ENCODE assay signal across 11 cellular contexts in genomic region chr6:137864812-137865508, GRCh38. TPM values are rescaled to one million over a fixed set of nuclear protein-coding genes. Genes with fewer than 3 reads are reported as not detected.
DNase-seq lines count a peak whose midpoint lies in the region; ATAC-seq lines count a peak whose summit lies in the region.
"Had no signal": no experiment of that assay in that cellular context is flagged by ENCODE, and none has a peak within 500 bp of the region (broad histone marks: within the 10 kb centered on the region; RNA-seq: fewer than 3 reads in every experiment).

No MANE protein-coding gene starts in this region.

- peak overlapping the region; percentile 92 to 93 for H3K4me3 Mint-ChIP-seq in activated T-cell treated with anti-CD3 and anti-CD28 coated beads, Interleukin-2, amount 50 U/mL, for 72 hours
- H3K4me3 Mint-ChIP-seq in activated T-helper 1 cell treated with anti-CD3 and anti-CD28 coated beads, Interleukin-12 subunit alpha, Interleukin-12 subunit beta, Interleukin-2, Interleukin-4 antibody, amounts not matched to agents 30 ng/mL and 10 ng/mL and 1 ng/mL, durations not matched to agents 14 hours and 24 hours and 36 hours: peak overlapping the region; percentile 13
- no peak overlapping the region for H3K4me3 Mint-ChIP-seq in stimulated activated naive CD8-positive, alpha-beta T cell treated with anti-CD3 and anti-CD28 coated beads, Interleukin-15, Interleukin-2, amounts not matched to agents 100 ng/mL and 50 ng/mL, for 24 hours

- no peak overlapping the region for H3K27ac Mint-ChIP-seq in activated T-cell treated with anti-CD3 and anti-CD28 coated beads, Interleukin-2, amount 50 U/mL, for 72 hours
- no peak overlapping the region for H3K27ac Mint-ChIP-seq in activated T-helper 1 cell treated with anti-CD3 and anti-CD28 coated beads, Interleukin-12 subunit alpha, Interleukin-12 subunit beta, Interleukin-2, Interleukin-4 antibody, amounts not matched to agents 30 ng/mL and 10 ng/mL and 1 ng/mL, durations not matched to agents 14 hours and 24 hours and 36 hours
- peak overlapping the region; percentile 96 for H3K27ac Mint-ChIP-seq in stimulated activated naive CD8-positive, alpha-beta T cell treated with anti-CD3 and anti-CD28 coated beads, Interleukin-15, Interleukin-2, amounts not matched to agents 100 ng/mL and 50 ng/mL, for 24 hours

- no peaks in the 10 kb centered on the region for H3K27me3 Mint-ChIP-seq in activated T-cell treated with anti-CD3 and anti-CD28 coated beads, Interleukin-2, amount 50 U/mL, for 72 hours (ENCODE audit: low read depth)
- H3K27me3 Mint-ChIP-seq in activated T-helper 1 cell treated with anti-CD3 and anti-CD28 coated beads, Interleukin-12 subunit alpha, Interleukin-12 subunit beta, Interleukin-2, Interleukin-4 antibody, amounts not matched to agents 30 ng/mL and 10 ng/mL and 1 ng/mL, durations not matched to agents 14 hours and 24 hours and 36 hours (ENCODE audit: insufficient read depth): no peaks in the 10 kb centered on the region
- H3K27me3 Mint-ChIP-seq in stimulated activated naive CD8-positive, alpha-beta T cell treated with anti-CD3 and anti-CD28 coated beads, Interleukin-15, Interleukin-2, amounts not matched to agents 100 ng/mL and 50 ng/mL, for 24 hours: no peaks in the 10 kb centered on the region

- ATAC-seq in activated T-cell treated with anti-CD3 and anti-CD28 coated beads, Interleukin-2, amount 50 U/mL, for 72 hours (replicated peaks in 1 of 2): no peak
- ATAC-seq: SK-N-SH treated with all-trans-retinoic acid at 6 μM for 48 hours had no signal

- H3K4me1 Mint-ChIP-seq in activated T-cell treated with anti-CD3 and anti-CD28 coated beads, Interleukin-2, amount 50 U/mL, for 72 hours (ENCODE audit: low read depth): peaks cover 49% of the 10 kb centered on the region
- peaks cover 49% of the 10 kb centered on the region for H3K4me1 Mint-ChIP-seq in activated T-helper 1 cell treated with anti-CD3 and anti-CD28 coated beads, Interleukin-12 subunit alpha, Interleukin-12 subunit beta, Interleukin-2, Interleukin-4 antibody, amounts not matched to agents 30 ng/mL and 10 ng/mL and 1 ng/mL, durations not matched to agents 14 hours and 24 hours and 36 hours (ENCODE audit: low read depth)
- peaks cover 62% of the 10 kb centered on the region for H3K4me1 Mint-ChIP-seq in stimulated activated naive CD8-positive, alpha-beta T cell treated with anti-CD3 and anti-CD28 coated beads, Interleukin-15, Interleukin-2, amounts not matched to agents 100 ng/mL and 50 ng/mL, for 24 hours (ENCODE audit: low read depth)

- intact Hi-C loops in activated T-helper 1 cell treated with anti-CD3 and anti-CD28 coated beads, Interleukin-12 subunit alpha, Interleukin-12 subunit beta, Interleukin-2, Interleukin-4 antibody, amounts not matched to agents 30 ng/mL and 10 ng/mL and 1 ng/mL, durations not matched to agents 14 hours and 24 hours and 36 hours (cut with micrococcal nuclease): no loop called here

- H3K36me3 Mint-ChIP-seq in activated T-cell treated with anti-CD3 and anti-CD28 coated beads, Interleukin-2, amount 50 U/mL, for 72 hours (ENCODE audit: insufficient read depth in 2 of 2): peaks cover 21 to 30% of the 10 kb centered on the region in 2 donors
- H3K36me3 Mint-ChIP-seq in activated T-helper 1 cell treated with anti-CD3 and anti-CD28 coated beads, Interleukin-12 subunit alpha, Interleukin-12 subunit beta, Interleukin-2, Interleukin-4 antibody, amounts not matched to agents 30 ng/mL and 10 ng/mL and 1 ng/mL, durations not matched to agents 14 hours and 24 hours and 36 hours (ENCODE audit: low read depth): peaks cover 31% of the 10 kb centered on the region
- H3K36me3 Mint-ChIP-seq in stimulated activated naive CD8-positive, alpha-beta T cell treated with anti-CD3 and anti-CD28 coated beads, Interleukin-15, Interleukin-2, amounts not matched to agents 100 ng/mL and 50 ng/mL, for 24 hours (ENCODE audit: low read depth): peaks cover 36% of the 10 kb centered on the region

- no peaks in the 10 kb centered on the region for H3K9me3 Mint-ChIP-seq in activated T-cell treated with anti-CD3 and anti-CD28 coated beads, Interleukin-2, amount 50 U/mL, for 72 hours
- H3K9me3 Mint-ChIP-seq in activated T-helper 1 cell treated with anti-CD3 and anti-CD28 coated beads, Interleukin-12 subunit alpha, Interleukin-12 subunit beta, Interleukin-2, Interleukin-4 antibody, amounts not matched to agents 30 ng/mL and 10 ng/mL and 1 ng/mL, durations not matched to agents 14 hours and 24 hours and 36 hours: no peaks in the 10 kb centered on the region
- peaks cover 3% of the 10 kb centered on the region for H3K9me3 Mint-ChIP-seq in stimulated activated naive CD8-positive, alpha-beta T cell treated with anti-CD3 and anti-CD28 coated beads, Interleukin-15, Interleukin-2, amounts not matched to agents 100 ng/mL and 50 ng/mL, for 24 hours

- DNase-seq in activated T-cell treated with anti-CD3 and anti-CD28 coated beads, Interleukin-2, amount 50 U/mL, for 72 hours: no peak
- DNase-seq in activated T-cell treated with anti-CD3 and anti-CD28 coated beads for 4 hours: no peak
- DNase-seq in activated T-helper 1 cell treated with anti-CD3 and anti-CD28 coated beads, Interleukin-12 subunit alpha, Interleukin-12 subunit beta, Interleukin-2, Interleukin-4 antibody, amounts not matched to agents 30 ng/mL and 10 ng/mL and 1 ng/mL, durations not matched to agents 14 hours and 24 hours and 36 hours (ENCODE audit: low spot score): no peak
- peak; percentile 22 for DNase-seq in left kidney (ENCODE audit: low read depth, low spot score)
- DNase-seq in KG1 (lab: John Stamatoyannopoulos, UW): no peak
- no peak for DNase-seq in nucleus accumbens (lab: John Stamatoyannopoulos, UW)
- no peak for DNase-seq in NOMO-1 treated with dmso at 0.1 percent for 144 hours (lab: John Stamatoyannopoulos, UW; ENCODE audit: unreplicated experiment)
- DNase-seq: ACHN; activated CD4-positive, alpha-beta T cell treated with anti-CD3 and anti-CD28 coated beads, Interleukin-2, amount 50 U/mL, for 48 hours had no signal

RNA-seq across cellular contexts. Expression of gene TNFAIP3, which starts 2.1 kb away (rescaled TPM):
- 100 to 1,000 TPM; 350 to 510 TPM for total RNA-seq in activated T-cell treated with anti-CD3 and anti-CD28 coated beads, Interleukin-2, amount 50 U/mL, for 72 hours
- 250 and 257 TPM in 2 replicates for total RNA-seq in activated T-helper 1 cell treated with anti-CD3 and anti-CD28 coated beads, Interleukin-12 subunit alpha, Interleukin-12 subunit beta, Interleukin-2, Interleukin-4 antibody, amounts not matched to agents 30 ng/mL and 10 ng/mL and 1 ng/mL, durations not matched to agents 14 hours and 24 hours and 36 hours
